Comparison of ENCODE assay signal across 8 cellular contexts in the genomic region with DNA sequence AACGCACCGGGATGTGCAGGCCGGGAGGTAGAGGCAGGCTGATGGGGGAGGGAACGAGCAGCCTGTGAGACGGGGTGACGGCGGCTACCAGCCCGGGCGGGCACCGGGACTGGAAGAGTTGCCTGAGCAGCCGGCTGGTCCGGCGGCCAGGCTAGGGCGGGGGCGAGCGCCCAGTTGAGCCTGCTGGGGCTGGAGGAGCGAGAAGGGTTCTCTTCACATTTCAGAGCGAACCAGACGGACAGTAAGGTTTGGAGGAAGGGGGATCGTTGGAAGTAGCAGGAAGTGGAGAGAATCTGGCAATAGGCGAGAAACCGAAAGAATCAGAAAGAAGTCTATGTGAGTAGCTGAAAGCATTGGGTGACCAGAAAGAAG. TPM values are rescaled to one million over a fixed set of nuclear protein-coding genes. Genes with fewer than 3 reads are reported as not detected.
DNase-seq lines count a peak whose midpoint lies in the region; TF ChIP-seq lines count a peak whose summit lies in the region.
"Not testable (repeated sequence)": the region's sequence is repeated elsewhere in the genome, so short reads cannot be mapped to it uniquely, and the experiment has no call there.

No MANE protein-coding gene starts in this region.

- H3K36me3 Mint-ChIP-seq in activated CD4-positive, alpha-beta memory T cell treated with anti-CD3 and anti-CD28 coated beads for 36 hours: peaks cover 16% of the 10 kb centered on the region
- H3K36me3 Mint-ChIP-seq in neural progenitor cell: not testable (repeated sequence)

- not testable (repeated sequence) for TF ChIP-seq CTCF in coronary artery (IDR thresholded peaks at IDR 0.05); neural progenitor cell (IDR thresholded peaks at IDR 0.05)

- H3F3A ChIP-seq in neural progenitor cell (ENCODE audit: low read depth): not testable (repeated sequence)

- peaks cover 10% of the 10 kb centered on the region for H4K20me1 ChIP-seq in neural progenitor cell (ENCODE audit: low read depth)

- peaks cover 67% of the 10 kb centered on the region for H3K79me2 ChIP-seq in neural progenitor cell (ENCODE audit: low read depth)

- CTCF ChIA-PET in activated CD4-positive, alpha-beta memory T cell treated with anti-CD3 and anti-CD28 coated beads for 36 hours (lab: Charles Lee): not testable (repeated sequence)

- H3K4me1 Mint-ChIP-seq in activated CD4-positive, alpha-beta memory T cell treated with anti-CD3 and anti-CD28 coated beads for 36 hours (ENCODE audit: low read depth): peaks cover 16% of the 10 kb centered on the region
- H3K4me1 Mint-ChIP-seq in neural progenitor cell: peaks cover 15% of the 10 kb centered on the region

- POLR2A ChIA-PET in activated CD4-positive, alpha-beta memory T cell treated with anti-CD3 and anti-CD28 coated beads for 36 hours (lab: Charles Lee): interaction anchor here (1.1 kb wide), 1 partner anchor 366 kb away, joined by 4 read pairs; no protein-coding TSS in a partner anchor

- H3K4me3 ChIP-seq in H7 (ENCODE audit: insufficient read depth, low read depth, low read length): peak overlapping the region; percentile 73
- peak overlapping the region; percentile 85 for H3K4me3 ChIP-seq in MG63
- H3K4me3 ChIP-seq in coronary artery: peak overlapping the region; percentile 69
- peak overlapping the region; percentile 47 for H3K4me3 ChIP-seq in iPS-15b (ENCODE audit: low read depth, low read length)
- peak overlapping the region; percentile 65 for H3K4me3 ChIP-seq in neural progenitor cell
- H3K4me3 ChIP-seq in thymus (ENCODE audit: low read length): peak overlapping the region; percentile 63

- not testable (repeated sequence) for H3K27me3 Mint-ChIP-seq in activated CD4-positive, alpha-beta memory T cell treated with anti-CD3 and anti-CD28 coated beads for 36 hours; neural progenitor cell (ENCODE audit: insufficient read depth, low read depth)

- H3K9me3 Mint-ChIP-seq in activated CD4-positive, alpha-beta memory T cell treated with anti-CD3 and anti-CD28 coated beads for 36 hours; neural progenitor cell: not testable (repeated sequence)

- H3K27ac ChIP-seq in coronary artery: peak overlapping the region in 1 of 2 donors; percentile 89
- H3K27ac ChIP-seq in neural progenitor cell: peak overlapping the region; percentile 84
- H3K27ac ChIP-seq in thymus (ENCODE audit: low read depth): peak overlapping the region; percentile 60

- H3K4me3 Mint-ChIP-seq in activated CD4-positive, alpha-beta memory T cell treated with anti-CD3 and anti-CD28 coated beads for 36 hours: peak overlapping the region; percentile 91
- H3K4me3 Mint-ChIP-seq in neural progenitor cell: peak overlapping the region; percentile 96

- H2AFZ ChIP-seq in neural progenitor cell (replicated peaks): peak overlapping the region; percentile 73

- H3K27ac Mint-ChIP-seq in activated CD4-positive, alpha-beta memory T cell treated with anti-CD3 and anti-CD28 coated beads for 36 hours: peak overlapping the region; percentile 96
- H3K27ac Mint-ChIP-seq in neural progenitor cell: peak overlapping the region; percentile 97

- intact Hi-C loops in activated CD4-positive, alpha-beta memory T cell treated with anti-CD3 and anti-CD28 coated beads for 36 hours (cut with micrococcal nuclease): not testable (repeated sequence)

- under 1% methylated on average over 12 of the region's 22 CpGs for WGBS in thymus

- peak overlapping the region; percentile 98 for H3K4me2 ChIP-seq in neural progenitor cell

- DNase-seq in EH (ENCODE audit: low read depth) (peak; percentile 48), H7 (peak; percentile 15), neural progenitor cell (ENCODE audit: low spot score) (peak; percentile 22)
- not testable (repeated sequence) for DNase-seq in MG63; activated CD4-positive, alpha-beta memory T cell treated with anti-CD3 and anti-CD28 coated beads for 36 hours; coronary artery (ENCODE audit: low spot score)

- not testable (repeated sequence) for H3K4me1 ChIP-seq in iPS-15b (ENCODE audit: control insufficient read depth, insufficient read depth, low read length); neural progenitor cell; thymus (ENCODE audit: control insufficient read depth, insufficient read depth, low read length)

- H3K27me3 ChIP-seq in H7 (ENCODE audit: control insufficient read depth, insufficient read depth, low read length); MG63; iPS-15b (ENCODE audit: control insufficient read depth, insufficient read depth, low read length); neural progenitor cell; thymus (ENCODE audit: control insufficient read depth, insufficient read depth): not testable (repeated sequence)

- H3K36me3 ChIP-seq in H7 (replicated peaks; ENCODE audit: control insufficient read depth, insufficient read depth, low read length); MG63; iPS-15b (ENCODE audit: control insufficient read depth, insufficient read depth, low read length); neural progenitor cell; thymus (ENCODE audit: control insufficient read depth, insufficient read depth): not testable (repeated sequence)

- not testable (repeated sequence) for H3K9me3 ChIP-seq in MG63; iPS-15b (ENCODE audit: control insufficient read depth, insufficient read depth, low read length); neural progenitor cell (ENCODE audit: low read depth); thymus (ENCODE audit: control insufficient read depth)

- H3K9ac ChIP-seq in iPS-15b (ENCODE audit: low read depth, low read length) (peak overlapping the region; percentile 56), neural progenitor cell (peak overlapping the region; percentile 62)

RNA-seq across cellular contexts. Expression of gene GOLGA8H, which starts 22.4 kb away (rescaled TPM):
- 0.44 and 0.45 TPM in 2 replicates for total RNA-seq in H7 (2014; rRNA removed; shearing (Covaris generic))
- 0.13 TPM in 1 of 2 replicates, not detected in the other for total RNA-seq in MG63 (2014; rRNA removed; shearing (Covaris generic); ENCODE audit: low replicate concordance)
- not detected for total RNA-seq in activated CD4-positive, alpha-beta memory T cell treated with anti-CD3 and anti-CD28 coated beads for 36 hours
- 0.06 and 0.24 TPM in 2 replicates for total RNA-seq in neural progenitor cell (ENCODE audit: low replicate concordance)
- polyA plus RNA-seq in thymus: 0.18 TPM
